1 cellular context compared by ENCODE assay signal in genomic region chr6:129889580-129889979, GRCh38.
TF ChIP-seq lines count a peak whose summit lies in the region.

No MANE protein-coding gene starts in this region.

TF ChIP-seq in SK-N-SH, 30 proteins besides CTCF, POLR2A, EP300 and RAD21 (continued from another document):
- TF ChIP-seq TEAD4 (IDR thresholded peaks at IDR 0.05; ENCODE audit: borderline replicate concordance, insufficient read depth) (peak; percentile 71; the same call in 1 of the 2 replicates), RFX5 (IDR thresholded peaks at IDR 0.05; ENCODE audit: low read length) (no peak), GATA2 (CRISPR knock-in tag; IDR thresholded peaks at IDR 0.05) (no peak), TAF1 (IDR thresholded peaks at IDR 0.05; ENCODE audit: borderline replicate concordance, low read depth, low read length) (no peak), MXI1 (IDR thresholded peaks at IDR 0.05; ENCODE audit: low read depth, low read length) (no peak), FOXJ3 (CRISPR knock-in tag; IDR thresholded peaks at IDR 0.05) (no peak), YY1 (IDR thresholded peaks at IDR 0.05; ENCODE audit: low read depth) (no peak; the same call in 1 of the 2 replicates), TCF12 (IDR thresholded peaks at IDR 0.05) (peak; percentile 82), USF1 (IDR thresholded peaks at IDR 0.05; ENCODE audit: borderline replicate concordance, low read depth) (no peak), RCOR1 (IDR thresholded peaks at IDR 0.05; ENCODE audit: low read length) (no peak), SIN3A (IDR thresholded peaks at IDR 0.05; ENCODE audit: borderline replicate concordance, low read depth, low read length) (no peak), ELF1 (IDR thresholded peaks at IDR 0.05) (no peak), IRF3 (IDR thresholded peaks at IDR 0.05; ENCODE audit: low read depth, low read length) (no peak), CHD2 (IDR thresholded peaks at IDR 0.05; ENCODE audit: low read length, partially characterized antibody) (no peak), REST (IDR thresholded peaks at IDR 0.05; ENCODE audit: low read depth, low read length) (no peak)
TF ChIP-seq in SK-N-SH: peak in this region for 12.
